Comparison of ENCODE assay signal across 8 cellular contexts in the genomic region with DNA sequence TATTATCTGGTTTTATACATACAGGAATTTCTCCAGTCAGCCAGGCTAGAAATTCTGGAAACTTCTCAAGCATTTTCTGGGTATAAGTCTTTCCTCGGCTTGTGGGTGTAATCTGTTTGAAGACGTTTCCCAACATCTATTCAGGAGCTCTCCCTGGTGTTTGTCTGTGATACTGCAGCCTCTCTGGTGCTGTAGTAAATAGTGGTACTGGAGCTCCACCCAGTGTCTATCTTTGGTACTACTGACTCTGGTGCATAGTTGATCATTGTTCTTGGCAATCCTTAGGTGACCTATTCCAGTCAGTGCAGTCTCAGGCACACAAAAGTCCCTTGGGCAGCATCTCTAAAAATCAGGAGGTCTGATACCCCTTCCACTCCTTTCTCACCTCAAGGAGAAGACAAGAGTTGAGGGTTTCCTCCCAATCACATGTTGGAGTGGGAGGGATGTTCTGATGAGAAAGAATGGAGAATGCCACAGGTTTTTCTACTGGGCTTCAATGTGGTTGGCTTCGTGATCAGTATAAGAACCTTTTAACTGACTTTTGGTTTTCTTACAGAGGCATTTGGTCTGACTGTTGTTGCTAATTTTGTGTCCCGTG.
A peak's percentile ranks its signal among the peaks of the same experiment; 100 is the strongest.
DNase-seq lines count a peak whose midpoint lies in the region; ATAC-seq, FAIRE-seq and TF ChIP-seq lines count a peak whose summit lies in the region.

No MANE protein-coding gene starts in this region.

- no peaks in the 10 kb centered on the region for H3K36me3 Mint-ChIP-seq in activated CD4-positive, alpha-beta T cell treated with anti-CD3 and anti-CD28 coated beads, Interleukin-2, amount 10 ng/mL, durations not matched to agents 7 days and 5 days (ENCODE audit: low read depth)

- DNase-seq in GM19239 (ENCODE audit: insufficient read length, low spot score) (peak; percentile 48), NCI-H524 treated with DMSO at 0.1 percent for 48 hours (lab: John Stamatoyannopoulos, UW) (peak; percentile 44), dedifferentiated amniotic fluid mesenchymal stem cell (ENCODE audit: extremely low spot score) (peak; percentile 93), lung (ENCODE audit: low spot score) (peak; percentile 86)
- peak; percentile 92 for DNase-seq in activated CD4-positive, alpha-beta T cell treated with anti-CD3 and anti-CD28 coated beads, Interleukin-2, amount 10 ng/mL, durations not matched to agents 7 days and 5 days
- DNase-seq in stimulated activated CD8-positive, alpha-beta memory T cell treated with anti-CD3 and anti-CD28 coated beads, Interleukin-2, amount 100 ng/mL, for 1 hour (ENCODE audit: low read depth in 2 of 2), result peak; percentile 48 to 54

- ATAC-seq in HG03432 (IDR thresholded peaks at IDR 0.05; ENCODE audit: unreplicated experiment) (peak; percentile 85), lung (ENCODE audit: insufficient read depth, low FRiP score) (peak; percentile 99)

- no peak overlapping the region for H3K27ac Mint-ChIP-seq in activated CD4-positive, alpha-beta T cell treated with anti-CD3 and anti-CD28 coated beads, Interleukin-2, amount 10 ng/mL, durations not matched to agents 7 days and 5 days

- H3K4me3 Mint-ChIP-seq in activated CD4-positive, alpha-beta T cell treated with anti-CD3 and anti-CD28 coated beads, Interleukin-2, amount 10 ng/mL, durations not matched to agents 7 days and 5 days, result no peak overlapping the region

- no peaks in the 10 kb centered on the region for H3K36me3 ChIP-seq in lung (ENCODE audit: control insufficient read depth in 2 of 2, insufficient read depth in 2 of 2, low read length in 2 of 2)

- 40 to 42% methylated on average over 4 of the region's 4 CpGs for WGBS in lung, 2 donors

- CTCF ChIA-PET in activated CD4-positive, alpha-beta T cell treated with anti-CD3 and anti-CD28 coated beads, Interleukin-2, amount 10 ng/mL, durations not matched to agents 7 days and 5 days (lab: Charles Lee), result interaction anchor here (0.6 to 2.4 kb wide), 39 partner anchors 9 to 731 kb away, joined by 3 to 25 read pairs (median 4); a partner anchor contains a TSS

- no peaks in the 10 kb centered on the region for H3K27me3 ChIP-seq in lung (ENCODE audit: control insufficient read depth, insufficient read depth)

- H3K27me3 Mint-ChIP-seq in activated CD4-positive, alpha-beta T cell treated with anti-CD3 and anti-CD28 coated beads, Interleukin-2, amount 10 ng/mL, durations not matched to agents 7 days and 5 days, result peaks cover 41% of the 10 kb centered on the region

- H3K4me3 ChIP-seq in lung, result no peak overlapping the region

- TF ChIP-seq CTCF in C4-2B (conservative IDR thresholded peaks at IDR 0.05), result peak; percentile 95
- peak; percentile 100 for TF ChIP-seq CTCF in lung (IDR thresholded peaks at IDR 0.05; ENCODE audit: control extremely low read depth, extremely low read depth)

- POLR2A ChIA-PET in activated CD4-positive, alpha-beta T cell treated with anti-CD3 and anti-CD28 coated beads, Interleukin-2, amount 10 ng/mL, durations not matched to agents 7 days and 5 days (lab: Charles Lee), result interaction anchor here (0.5 to 0.6 kb wide), 2 partner anchors 115 to 201 kb away, joined by 3 to 4 read pairs; no protein-coding TSS in a partner anchor

- peaks cover 0 to 3% of the 10 kb centered on the region in 2 donors for H3K9me3 ChIP-seq in lung (ENCODE audit: control insufficient read depth in 2 of 2, insufficient read depth in 1 of 2, low read length in 1 of 2)

- H3K9me3 Mint-ChIP-seq in activated CD4-positive, alpha-beta T cell treated with anti-CD3 and anti-CD28 coated beads, Interleukin-2, amount 10 ng/mL, durations not matched to agents 7 days and 5 days, result peaks cover 21% of the 10 kb centered on the region

- no peaks in the 10 kb centered on the region for H3K4me1 ChIP-seq in lung (ENCODE audit: control insufficient read depth in 2 of 2, insufficient read depth in 2 of 2, low read length in 2 of 2)

- FAIRE-seq in GM19239 (lab: Jason Lieb, UNC), result peak; percentile 99

- peaks cover 8% of the 10 kb centered on the region for H3K4me1 Mint-ChIP-seq in activated CD4-positive, alpha-beta T cell treated with anti-CD3 and anti-CD28 coated beads, Interleukin-2, amount 10 ng/mL, durations not matched to agents 7 days and 5 days

- H3K27ac ChIP-seq in C4-2B (no peak overlapping the region), lung (ENCODE audit: low read depth in 1 of 2, low read length in 1 of 2) (no peak overlapping the region)
